ENCODE assay signal across 18 cellular contexts in genomic region chr17:80154166-80154565, GRCh38. TPM values are rescaled to one million over a fixed set of nuclear protein-coding genes. Genes with fewer than 3 reads are reported as not detected.
A peak's percentile ranks its signal among the peaks of the same experiment; 100 is the strongest.
DNase-seq lines count a peak whose midpoint lies in the region; ATAC-seq and TF ChIP-seq lines count a peak whose summit lies in the region.
"Had no signal": no experiment of that assay in that cellular context is flagged by ENCODE, and none has a peak within 500 bp of the region (broad histone marks: within the 10 kb centered on the region; RNA-seq: fewer than 3 reads in every experiment).

No MANE protein-coding gene starts in this region.

- peaks cover 0 to 12% (median 7%) of the 10 kb centered on the region in 8 donors for H3K9me3 Mint-ChIP-seq in CD4-positive, alpha-beta memory T cell

- H3K9me2 ChIP-seq in OCI-LY7 (ENCODE audit: insufficient read depth, low read length) = no peaks in the 10 kb centered on the region

- DNase-seq in OCI-LY7 (ENCODE audit: low spot score) (peak; percentile 36), iPS DF 19.7 (ENCODE audit: low read depth, low spot score) (peak; percentile 59)
- DNase-seq in CD4-positive, alpha-beta memory T cell = no peak
- DNase-seq: BE2C; Caco-2; CD8-positive, alpha-beta T cell; GF-D8; H7; KG1 had no signal

- peaks cover 2% of the 10 kb centered on the region; the same call in 1 of the 2 replicates for H3K27me3 ChIP-seq in HUES48 (ENCODE audit: control insufficient read depth, insufficient read depth, low read length)
- no peaks in the 10 kb centered on the region for H3K27me3 ChIP-seq in CD4-positive, alpha-beta memory T cell (ENCODE audit: insufficient read depth, low read length)
- H3K27me3 ChIP-seq: BE2C had no signal

- no peaks in the 10 kb centered on the region for H3K79me2 ChIP-seq in OCI-LY7 (ENCODE audit: insufficient read depth, low read depth, low read length)

- no peak overlapping the region for H3K27ac Mint-ChIP-seq in CD4-positive, alpha-beta memory T cell
- H3K27ac Mint-ChIP-seq: CD8-positive, alpha-beta T cell; IgD-negative memory B cell had no signal

- peaks cover 11% of the 10 kb centered on the region for H3K9me3 ChIP-seq in HUES48 (ENCODE audit: control insufficient read depth, insufficient read depth, low read length)
- H3K9me3 ChIP-seq in OCI-LY7 (ENCODE audit: low read length) = peaks cover 33% of the 10 kb centered on the region
- H3K9me3 ChIP-seq in CD4-positive, alpha-beta memory T cell (ENCODE audit: control insufficient read depth in 1 of 2, low read length in 2 of 2) = no peaks in the 10 kb centered on the region
- H3K9me3 ChIP-seq: A549 had no signal

- H3K9ac ChIP-seq in HUES48 (ENCODE audit: low read depth, low read length) = no peak overlapping the region

- POLR2A ChIA-PET in OCI-LY7 (lab: Charles Lee) = interaction anchor here (1.1 to 1.9 kb wide), 2 partner anchors 9 to 41 kb away, joined by 3 to 11 read pairs; no protein-coding TSS in a partner anchor
- POLR2A ChIA-PET in CD4-positive, alpha-beta memory T cell (lab: Charles Lee; ENCODE audit: partially characterized antibody) = no interaction called here

- no peak overlapping the region for H3K4me3 Mint-ChIP-seq in CD4-positive, alpha-beta memory T cell
- H3K4me3 Mint-ChIP-seq: CD8-positive, alpha-beta T cell had no signal

- H3K27me3 Mint-ChIP-seq in CD4-positive, alpha-beta memory T cell = peaks cover 0 to under 1% of the 10 kb centered on the region in 2 donors
- H3K27me3 Mint-ChIP-seq: IgD-negative memory B cell had no signal

- no peak for ATAC-seq in GM21619 (IDR thresholded peaks at IDR 0.05; ENCODE audit: unreplicated experiment)
- no peak for ATAC-seq in GM21737 (IDR thresholded peaks at IDR 0.05; ENCODE audit: unreplicated experiment)
- ATAC-seq: A549; CD8-positive, alpha-beta T cell had no signal

- H3K4me1 Mint-ChIP-seq in CD4-positive, alpha-beta memory T cell = peaks cover 7 to 19% (median 10%) of the 10 kb centered on the region in 4 donors

- H3K4me3 ChIP-seq in HUES48 (ENCODE audit: low read depth, low read length) (peak overlapping the region; percentile 22; the same call in 1 of the 2 replicates), OCI-LY7 (ENCODE audit: low read depth, low read length, poor library complexity, severe bottlenecking) (peak overlapping the region; percentile 1)
- no peak overlapping the region for H3K4me3 ChIP-seq in CD4-positive, alpha-beta memory T cell (ENCODE audit: low read length in 2 of 2)
- H3K4me3 ChIP-seq: A549 had no signal

- H3K4me2 ChIP-seq in OCI-LY7 (ENCODE audit: low read length) = peak overlapping the region; percentile 51
- H3K4me2 ChIP-seq: A549 had no signal

- H3K36me3 ChIP-seq in HUES48 (ENCODE audit: control insufficient read depth, insufficient read depth, low read length) (no peaks in the 10 kb centered on the region), OCI-LY7 (ENCODE audit: insufficient read depth, low read length) (no peaks in the 10 kb centered on the region; the same call in 1 of the 2 replicates)
- no peaks in the 10 kb centered on the region for H3K36me3 ChIP-seq in CD4-positive, alpha-beta memory T cell (ENCODE audit: insufficient read depth, low read length)
- H3K36me3 ChIP-seq: BE2C had no signal

- CTCF ChIA-PET in OCI-LY7 (lab: Charles Lee; ENCODE audit: unreplicated experiment) = no interaction called here
- CTCF ChIA-PET in CD4-positive, alpha-beta memory T cell (lab: Charles Lee; ENCODE audit: partially characterized antibody) = no interaction called here

- peaks cover 0 to 5% of the 10 kb centered on the region in 2 donors for H3K36me3 Mint-ChIP-seq in CD4-positive, alpha-beta memory T cell
- H3K36me3 Mint-ChIP-seq: CD8-positive, alpha-beta T cell; IgD-negative memory B cell had no signal

- peak overlapping the region; percentile 89 for H3K27ac ChIP-seq in HUES48 (ENCODE audit: low read depth, low read length)
- H3K27ac ChIP-seq in OCI-LY7 (ENCODE audit: low read depth, low read length, poor library complexity, severe bottlenecking) = peak overlapping the region; percentile 89
- no peak overlapping the region for H3K27ac ChIP-seq in CD4-positive, alpha-beta memory T cell (ENCODE audit: low read depth, low read length)
- H3K27ac ChIP-seq: A549, C4-2B, HL-60 had no signal

- no TSS peak for BruUV-seq in OCI-LY7 (replicated peaks; lab: Mats Ljungman, UMichigan)

- H3K4me1 ChIP-seq in HUES48 (ENCODE audit: control insufficient read depth, insufficient read depth, low read length) = peaks cover 30% of the 10 kb centered on the region
- H3K4me1 ChIP-seq in OCI-LY7 (ENCODE audit: insufficient read depth, low read length, poor library complexity, severe bottlenecking) = peaks cover 35% of the 10 kb centered on the region
- H3K4me1 ChIP-seq in CD4-positive, alpha-beta memory T cell (ENCODE audit: insufficient read depth, low read length) = peaks cover 10% of the 10 kb centered on the region
- H3K4me1 ChIP-seq: A549, Caco-2 had no signal

- TF ChIP-seq CTCF in OCI-LY7 (conservative IDR thresholded peaks at IDR 0.05; ENCODE audit: low read length) = no peak

- H2AFZ ChIP-seq in OCI-LY7 (ENCODE audit: low read length) = peak overlapping the region; percentile 87

- H4K20me1 ChIP-seq in OCI-LY7 (ENCODE audit: insufficient read depth, low read length) = no peaks in the 10 kb centered on the region

- intact Hi-C loops in OCI-LY7 (cut with micrococcal nuclease; ENCODE audit: unreplicated experiment) = no loop called here
- intact Hi-C loops in CD4-positive, alpha-beta memory T cell (cut with micrococcal nuclease) = no loop called here

RNA-seq across cellular contexts. Expression of gene EIF4A3, which starts 7.2 kb away (rescaled TPM):
- total RNA-seq in OCI-LY7 (2014; rRNA removed; shearing (Covaris generic)) = 312 and 313 TPM in 2 replicates
- total RNA-seq in OCI-LY7 (2022) = 249 and 259 TPM in 2 replicates
- total RNA-seq in CD4-positive, alpha-beta memory T cell = 10 to 100 TPM; 54.2 to 56.0 TPM
- 100 to 1,000 TPM in 1 of 2 donors, 10 to 100 TPM in 1; 85.8 to 105 TPM for polyA plus RNA-seq in CD4-positive, alpha-beta memory T cell

RNA-seq across cellular contexts. Expression of gene CARD14, which starts 15.7 kb away (rescaled TPM):
- not detected in 2 replicates for total RNA-seq in OCI-LY7 (2014; rRNA removed; shearing (Covaris generic))
- total RNA-seq in OCI-LY7 (2022) = not detected in 2 replicates
- under 1 TPM in 1 of 2 experiments, not detected in 1; 0.09 TPM for total RNA-seq in CD4-positive, alpha-beta memory T cell
- under 1 TPM in 1 of 2 donors, not detected in 1; 0.07 TPM for polyA plus RNA-seq in CD4-positive, alpha-beta memory T cell
- total RNA-seq: CD8-positive, alpha-beta T cell; LHCN-M2 had no signal
- polyA plus RNA-seq: AG04450, IgD-negative memory B cell had no signal

RNA-seq across cellular contexts. Expression of gene GAA, which starts 52.8 kb away (rescaled TPM):
- 34.8 and 43.2 TPM in 2 replicates for total RNA-seq in OCI-LY7 (2014; rRNA removed; shearing (Covaris generic))
- total RNA-seq in OCI-LY7 (2022) = 51.6 and 59.4 TPM in 2 replicates
- 10 to 100 TPM; 41.1 to 44.8 TPM for total RNA-seq in CD4-positive, alpha-beta memory T cell
- 10 to 100 TPM; 14.5 to 15.3 TPM for polyA plus RNA-seq in CD4-positive, alpha-beta memory T cell

Comparison
In these comparisons a context has a peak if more than half of its experiments do, and no peak if none do; other contexts are left out.
1. H3K4me3 ChIP-seq: peak in HUES48 (single experiment) and OCI-LY7 (single experiment); none in CD4-positive, alpha-beta memory T cell (0 of 2).
2. DNase-seq: peak in OCI-LY7 (single experiment) and iPS DF 19.7 (single experiment); none in CD4-positive, alpha-beta memory T cell (0 of 5).
3. RNA of gene EIF4A3, which starts 7.2 kb away (total RNA-seq): 249 to 313 TPM in OCI-LY7; 54.2 to 56.0 TPM in CD4-positive, alpha-beta memory T cell; every median in the first group is over 4 times any median in the second.